In genomic region chr9:72129271-72130156, GRCh38 we compare ENCODE assay signal across 2 cellular contexts.
TF ChIP-seq lines count a peak whose summit lies in the region.

No MANE protein-coding gene starts in this region.

TF ChIP-seq in GM12878, 131 proteins besides CTCF, POLR2A, EP300 and RAD21:
- TF ChIP-seq TCF3 (IDR thresholded peaks at IDR 0.05; ENCODE audit: borderline replicate concordance, insufficient read depth, low read depth, low read length) (no peak), STAT3 (IDR thresholded peaks at IDR 0.05; ENCODE audit: low read depth, low read length) (no peak)
TF ChIP-seq in GM12878: peak in this region for 0.

TF ChIP-seq in HepG2, 621 proteins besides CTCF, POLR2A, EP300 and RAD21 (continues in another document):
- TF ChIP-seq KAT8 (CRISPR knock-in tag; IDR thresholded peaks at IDR 0.05) (peak; percentile 20; the same call in 1 of the 2 replicates), SAP130 (CRISPR knock-in tag; IDR thresholded peaks at IDR 0.05; ENCODE audit: low read depth) (peak; percentile 42), HNF4A (CRISPR knock-in tag; IDR thresholded peaks at IDR 0.05) (peak; percentile 92), ARID2 (CRISPR knock-in tag; IDR thresholded peaks at IDR 0.05; ENCODE audit: borderline replicate concordance) (peak; percentile 46; the same call in 1 of the 2 replicates), ZNF317 (CRISPR knock-in tag; IDR thresholded peaks at IDR 0.05) (0 out of 2 replicates have a peak, but pooled peaks have one; percentile 67), SPEN (CRISPR knock-in tag; IDR thresholded peaks at IDR 0.05; ENCODE audit: low read depth) (peak; percentile 51; the same call in 1 of the 2 replicates), MIER3 (CRISPR knock-in tag; IDR thresholded peaks at IDR 0.05; ENCODE audit: borderline replicate concordance) (0 out of 2 replicates have a peak, but pooled peaks have one; percentile 39), IKZF5 (CRISPR knock-in tag; IDR thresholded peaks at IDR 0.05) (peak; percentile 66), NCOA2 (CRISPR knock-in tag; IDR thresholded peaks at IDR 0.05) (peak; percentile 79), ZSCAN29 (CRISPR knock-in tag; conservative IDR thresholded peaks at IDR 0.05) (0 out of 2 replicates have a peak, but pooled peaks have one; percentile 29), CCAR2 (optimal IDR thresholded peaks at IDR 0.05; ENCODE audit: low read depth, low read length) (no peak), KLF13 (CRISPR knock-in tag; IDR thresholded peaks at IDR 0.05) (no peak), KDM6A (CRISPR knock-in tag; IDR thresholded peaks at IDR 0.05; ENCODE audit: low read depth) (peak; percentile 26; the same call in 1 of the 2 replicates), MED1 (CRISPR knock-in tag; IDR thresholded peaks at IDR 0.05) (peak; percentile 94), GATA4 (IDR thresholded peaks at IDR 0.05; ENCODE audit: borderline replicate concordance, low read depth) (peak; percentile 66; the same call in 1 of the 2 replicates), PCBP2 (optimal IDR thresholded peaks at IDR 0.05; ENCODE audit: low read depth, low read length, poor library complexity, severe bottlenecking) (no peak), JARID2 (CRISPR knock-in tag; IDR thresholded peaks at IDR 0.05; ENCODE audit: insufficient replicate concordance) (no peak), ZSCAN31 (CRISPR knock-in tag; IDR thresholded peaks at IDR 0.05; ENCODE audit: low read depth) (peak; percentile 64; the same call in 1 of the 2 replicates), CHD4 (IDR thresholded peaks at IDR 0.05; ENCODE audit: borderline replicate concordance, low read length) (peak; percentile 82; the same call in 1 of the 2 replicates), NFIC (IDR thresholded peaks at IDR 0.05; ENCODE audit: low read length) (no peak; the same call in 1 of the 2 replicates), ZNF567 (CRISPR knock-in tag; IDR thresholded peaks at IDR 0.05; ENCODE audit: borderline replicate concordance) (no peak), ZNF501 (CRISPR knock-in tag; IDR thresholded peaks at IDR 0.05) (0 out of 2 replicates have a peak, but pooled peaks have one; percentile 14), ZNF264 (CRISPR knock-in tag; IDR thresholded peaks at IDR 0.05) (peak; percentile 100), NCOR1 (IDR thresholded peaks at IDR 0.05; ENCODE audit: borderline replicate concordance, low read length) (no peak), POLR2AphosphoS2 (IDR thresholded peaks at IDR 0.05; ENCODE audit: low read depth, low read length) (no peak), TBX2 (CRISPR knock-in tag; IDR thresholded peaks at IDR 0.05; ENCODE audit: borderline replicate concordance) (peak; percentile 83), ZNF224 (CRISPR knock-in tag; IDR thresholded peaks at IDR 0.05) (0 out of 2 replicates have a peak, but pooled peaks have one; percentile 59), KDM2A (CRISPR knock-in tag; IDR thresholded peaks at IDR 0.05; ENCODE audit: borderline replicate concordance, low read depth) (0 out of 2 replicates have a peak, but pooled peaks have one; percentile 11), POLR2AphosphoS5 (IDR thresholded peaks at IDR 0.05; ENCODE audit: low read depth, low read length) (no peak), THAP11 (CRISPR knock-in tag; IDR thresholded peaks at IDR 0.05) (no peak; the same call in 1 of the 2 replicates), FOXA1 (IDR thresholded peaks at IDR 0.05) (no peak), FOXA1 (CRISPR knock-in tag; IDR thresholded peaks at IDR 0.05) (peak; percentile 78), NR2F6 (IDR thresholded peaks at IDR 0.05) (peak; percentile 77), NR2F6 (CRISPR knock-in tag; IDR thresholded peaks at IDR 0.05) (peak; percentile 59; the same call in 1 of the 2 replicates), CBX5 (CRISPR knock-in tag; IDR thresholded peaks at IDR 0.05; ENCODE audit: borderline replicate concordance) (peak; percentile 25; the same call in 1 of the 2 replicates), SIX1 (CRISPR knock-in tag; IDR thresholded peaks at IDR 0.05; ENCODE audit: borderline replicate concordance) (peak; percentile 70; the same call in 1 of the 2 replicates), ZFY (CRISPR knock-in tag; IDR thresholded peaks at IDR 0.05) (peak; percentile 27; the same call in 1 of the 2 replicates), CREB1 (IDR thresholded peaks at IDR 0.05) (no peak), CREB1 (CRISPR knock-in tag; IDR thresholded peaks at IDR 0.05) (peak; percentile 61), RARA (CRISPR knock-in tag; IDR thresholded peaks at IDR 0.05) (peak; percentile 98), PRPF4 (IDR thresholded peaks at IDR 0.05; ENCODE audit: low read depth, low read length, poor library complexity, severe bottlenecking) (no peak), LCORL (IDR thresholded peaks at IDR 0.05) (no peak), LCORL (CRISPR knock-in tag; IDR thresholded peaks at IDR 0.05) (0 out of 2 replicates have a peak, but pooled peaks have one; percentile 36), SMC3 (IDR thresholded peaks at IDR 0.05; ENCODE audit: low read length) (0 out of 2 replicates have a peak, but pooled peaks have one; percentile 11), HMG20B (CRISPR knock-in tag; conservative IDR thresholded peaks at IDR 0.05) (0 out of 2 replicates have a peak, but pooled peaks have one; percentile 27)
- TF ChIP-seq, protein P1, sequence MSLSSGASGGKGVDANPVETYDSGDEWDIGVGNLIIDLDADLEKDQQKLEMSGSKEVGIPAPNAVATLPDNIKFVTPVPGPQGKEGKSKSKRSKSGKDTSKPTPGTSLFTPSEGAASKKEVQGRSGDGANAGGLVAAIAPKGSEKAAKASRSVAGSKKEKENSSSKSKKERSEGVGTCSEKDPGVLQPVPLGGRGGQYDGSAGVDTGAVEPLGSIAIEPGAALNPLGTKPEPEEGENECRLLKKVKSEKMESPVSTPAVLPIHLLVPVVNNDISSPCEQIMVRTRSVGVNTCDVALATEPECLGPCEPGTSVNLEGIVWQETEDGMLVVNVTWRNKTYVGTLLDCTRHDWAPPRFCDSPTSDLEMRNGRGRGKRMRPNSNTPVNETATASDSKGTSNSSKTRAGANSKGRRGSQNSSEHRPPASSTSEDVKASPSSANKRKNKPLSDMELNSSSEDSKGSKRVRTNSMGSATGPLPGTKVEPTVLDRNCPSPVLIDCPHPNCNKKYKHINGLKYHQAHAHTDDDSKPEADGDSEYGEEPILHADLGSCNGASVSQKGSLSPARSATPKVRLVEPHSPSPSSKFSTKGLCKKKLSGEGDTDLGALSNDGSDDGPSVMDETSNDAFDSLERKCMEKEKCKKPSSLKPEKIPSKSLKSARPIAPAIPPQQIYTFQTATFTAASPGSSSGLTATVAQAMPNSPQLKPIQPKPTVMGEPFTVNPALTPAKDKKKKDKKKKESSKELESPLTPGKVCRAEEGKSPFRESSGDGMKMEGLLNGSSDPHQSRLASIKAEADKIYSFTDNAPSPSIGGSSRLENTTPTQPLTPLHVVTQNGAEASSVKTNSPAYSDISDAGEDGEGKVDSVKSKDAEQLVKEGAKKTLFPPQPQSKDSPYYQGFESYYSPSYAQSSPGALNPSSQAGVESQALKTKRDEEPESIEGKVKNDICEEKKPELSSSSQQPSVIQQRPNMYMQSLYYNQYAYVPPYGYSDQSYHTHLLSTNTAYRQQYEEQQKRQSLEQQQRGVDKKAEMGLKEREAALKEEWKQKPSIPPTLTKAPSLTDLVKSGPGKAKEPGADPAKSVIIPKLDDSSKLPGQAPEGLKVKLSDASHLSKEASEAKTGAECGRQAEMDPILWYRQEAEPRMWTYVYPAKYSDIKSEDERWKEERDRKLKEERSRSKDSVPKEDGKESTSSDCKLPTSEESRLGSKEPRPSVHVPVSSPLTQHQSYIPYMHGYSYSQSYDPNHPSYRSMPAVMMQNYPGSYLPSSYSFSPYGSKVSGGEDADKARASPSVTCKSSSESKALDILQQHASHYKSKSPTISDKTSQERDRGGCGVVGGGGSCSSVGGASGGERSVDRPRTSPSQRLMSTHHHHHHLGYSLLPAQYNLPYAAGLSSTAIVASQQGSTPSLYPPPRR (CRISPR knock-in tag; IDR thresholded peaks at IDR 0.05; ENCODE audit: borderline replicate concordance) = peak; percentile 75; the same call in 1 of the 2 replicates
- TF ChIP-seq, protein P2, sequence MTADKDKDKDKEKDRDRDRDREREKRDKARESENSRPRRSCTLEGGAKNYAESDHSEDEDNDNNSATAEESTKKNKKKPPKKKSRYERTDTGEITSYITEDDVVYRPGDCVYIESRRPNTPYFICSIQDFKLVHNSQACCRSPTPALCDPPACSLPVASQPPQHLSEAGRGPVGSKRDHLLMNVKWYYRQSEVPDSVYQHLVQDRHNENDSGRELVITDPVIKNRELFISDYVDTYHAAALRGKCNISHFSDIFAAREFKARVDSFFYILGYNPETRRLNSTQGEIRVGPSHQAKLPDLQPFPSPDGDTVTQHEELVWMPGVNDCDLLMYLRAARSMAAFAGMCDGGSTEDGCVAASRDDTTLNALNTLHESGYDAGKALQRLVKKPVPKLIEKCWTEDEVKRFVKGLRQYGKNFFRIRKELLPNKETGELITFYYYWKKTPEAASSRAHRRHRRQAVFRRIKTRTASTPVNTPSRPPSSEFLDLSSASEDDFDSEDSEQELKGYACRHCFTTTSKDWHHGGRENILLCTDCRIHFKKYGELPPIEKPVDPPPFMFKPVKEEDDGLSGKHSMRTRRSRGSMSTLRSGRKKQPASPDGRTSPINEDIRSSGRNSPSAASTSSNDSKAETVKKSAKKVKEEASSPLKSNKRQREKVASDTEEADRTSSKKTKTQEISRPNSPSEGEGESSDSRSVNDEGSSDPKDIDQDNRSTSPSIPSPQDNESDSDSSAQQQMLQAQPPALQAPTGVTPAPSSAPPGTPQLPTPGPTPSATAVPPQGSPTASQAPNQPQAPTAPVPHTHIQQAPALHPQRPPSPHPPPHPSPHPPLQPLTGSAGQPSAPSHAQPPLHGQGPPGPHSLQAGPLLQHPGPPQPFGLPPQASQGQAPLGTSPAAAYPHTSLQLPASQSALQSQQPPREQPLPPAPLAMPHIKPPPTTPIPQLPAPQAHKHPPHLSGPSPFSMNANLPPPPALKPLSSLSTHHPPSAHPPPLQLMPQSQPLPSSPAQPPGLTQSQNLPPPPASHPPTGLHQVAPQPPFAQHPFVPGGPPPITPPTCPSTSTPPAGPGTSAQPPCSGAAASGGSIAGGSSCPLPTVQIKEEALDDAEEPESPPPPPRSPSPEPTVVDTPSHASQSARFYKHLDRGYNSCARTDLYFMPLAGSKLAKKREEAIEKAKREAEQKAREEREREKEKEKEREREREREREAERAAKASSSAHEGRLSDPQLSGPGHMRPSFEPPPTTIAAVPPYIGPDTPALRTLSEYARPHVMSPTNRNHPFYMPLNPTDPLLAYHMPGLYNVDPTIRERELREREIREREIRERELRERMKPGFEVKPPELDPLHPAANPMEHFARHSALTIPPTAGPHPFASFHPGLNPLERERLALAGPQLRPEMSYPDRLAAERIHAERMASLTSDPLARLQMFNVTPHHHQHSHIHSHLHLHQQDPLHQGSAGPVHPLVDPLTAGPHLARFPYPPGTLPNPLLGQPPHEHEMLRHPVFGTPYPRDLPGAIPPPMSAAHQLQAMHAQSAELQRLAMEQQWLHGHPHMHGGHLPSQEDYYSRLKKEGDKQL (CRISPR knock-in tag; IDR thresholded peaks at IDR 0.05; ENCODE audit: low read depth) = peak; percentile 41; the same call in 1 of the 2 replicates
- TF ChIP-seq, protein P3, sequence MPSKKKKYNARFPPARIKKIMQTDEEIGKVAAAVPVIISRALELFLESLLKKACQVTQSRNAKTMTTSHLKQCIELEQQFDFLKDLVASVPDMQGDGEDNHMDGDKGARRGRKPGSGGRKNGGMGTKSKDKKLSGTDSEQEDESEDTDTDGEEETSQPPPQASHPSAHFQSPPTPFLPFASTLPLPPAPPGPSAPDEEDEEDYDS (CRISPR knock-in tag; IDR thresholded peaks at IDR 0.05) = peak; percentile 68; the same call in 1 of the 2 replicates
- TF ChIP-seq, protein P4, sequence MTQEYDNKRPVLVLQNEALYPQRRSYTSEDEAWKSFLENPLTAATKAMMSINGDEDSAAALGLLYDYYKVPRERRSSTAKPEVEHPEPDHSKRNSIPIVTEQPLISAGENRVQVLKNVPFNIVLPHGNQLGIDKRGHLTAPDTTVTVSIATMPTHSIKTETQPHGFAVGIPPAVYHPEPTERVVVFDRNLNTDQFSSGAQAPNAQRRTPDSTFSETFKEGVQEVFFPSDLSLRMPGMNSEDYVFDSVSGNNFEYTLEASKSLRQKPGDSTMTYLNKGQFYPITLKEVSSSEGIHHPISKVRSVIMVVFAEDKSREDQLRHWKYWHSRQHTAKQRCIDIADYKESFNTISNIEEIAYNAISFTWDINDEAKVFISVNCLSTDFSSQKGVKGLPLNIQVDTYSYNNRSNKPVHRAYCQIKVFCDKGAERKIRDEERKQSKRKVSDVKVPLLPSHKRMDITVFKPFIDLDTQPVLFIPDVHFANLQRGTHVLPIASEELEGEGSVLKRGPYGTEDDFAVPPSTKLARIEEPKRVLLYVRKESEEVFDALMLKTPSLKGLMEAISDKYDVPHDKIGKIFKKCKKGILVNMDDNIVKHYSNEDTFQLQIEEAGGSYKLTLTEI (CRISPR knock-in tag; conservative IDR thresholded peaks at IDR 0.05) = no peak
- TF ChIP-seq, protein P5, sequence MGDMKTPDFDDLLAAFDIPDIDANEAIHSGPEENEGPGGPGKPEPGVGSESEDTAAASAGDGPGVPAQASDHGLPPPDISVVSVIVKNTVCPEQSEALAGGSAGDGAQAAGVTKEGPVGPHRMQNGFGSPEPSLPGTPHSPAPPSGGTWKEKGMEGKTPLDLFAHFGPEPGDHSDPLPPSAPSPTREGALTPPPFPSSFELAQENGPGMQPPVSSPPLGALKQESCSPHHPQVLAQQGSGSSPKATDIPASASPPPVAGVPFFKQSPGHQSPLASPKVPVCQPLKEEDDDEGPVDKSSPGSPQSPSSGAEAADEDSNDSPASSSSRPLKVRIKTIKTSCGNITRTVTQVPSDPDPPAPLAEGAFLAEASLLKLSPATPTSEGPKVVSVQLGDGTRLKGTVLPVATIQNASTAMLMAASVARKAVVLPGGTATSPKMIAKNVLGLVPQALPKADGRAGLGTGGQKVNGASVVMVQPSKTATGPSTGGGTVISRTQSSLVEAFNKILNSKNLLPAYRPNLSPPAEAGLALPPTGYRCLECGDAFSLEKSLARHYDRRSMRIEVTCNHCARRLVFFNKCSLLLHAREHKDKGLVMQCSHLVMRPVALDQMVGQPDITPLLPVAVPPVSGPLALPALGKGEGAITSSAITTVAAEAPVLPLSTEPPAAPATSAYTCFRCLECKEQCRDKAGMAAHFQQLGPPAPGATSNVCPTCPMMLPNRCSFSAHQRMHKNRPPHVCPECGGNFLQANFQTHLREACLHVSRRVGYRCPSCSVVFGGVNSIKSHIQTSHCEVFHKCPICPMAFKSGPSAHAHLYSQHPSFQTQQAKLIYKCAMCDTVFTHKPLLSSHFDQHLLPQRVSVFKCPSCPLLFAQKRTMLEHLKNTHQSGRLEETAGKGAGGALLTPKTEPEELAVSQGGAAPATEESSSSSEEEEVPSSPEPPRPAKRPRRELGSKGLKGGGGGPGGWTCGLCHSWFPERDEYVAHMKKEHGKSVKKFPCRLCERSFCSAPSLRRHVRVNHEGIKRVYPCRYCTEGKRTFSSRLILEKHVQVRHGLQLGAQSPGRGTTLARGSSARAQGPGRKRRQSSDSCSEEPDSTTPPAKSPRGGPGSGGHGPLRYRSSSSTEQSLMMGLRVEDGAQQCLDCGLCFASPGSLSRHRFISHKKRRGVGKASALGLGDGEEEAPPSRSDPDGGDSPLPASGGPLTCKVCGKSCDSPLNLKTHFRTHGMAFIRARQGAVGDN (CRISPR knock-in tag; IDR thresholded peaks at IDR 0.05) = peak; percentile 42
